In the genomic region with DNA sequence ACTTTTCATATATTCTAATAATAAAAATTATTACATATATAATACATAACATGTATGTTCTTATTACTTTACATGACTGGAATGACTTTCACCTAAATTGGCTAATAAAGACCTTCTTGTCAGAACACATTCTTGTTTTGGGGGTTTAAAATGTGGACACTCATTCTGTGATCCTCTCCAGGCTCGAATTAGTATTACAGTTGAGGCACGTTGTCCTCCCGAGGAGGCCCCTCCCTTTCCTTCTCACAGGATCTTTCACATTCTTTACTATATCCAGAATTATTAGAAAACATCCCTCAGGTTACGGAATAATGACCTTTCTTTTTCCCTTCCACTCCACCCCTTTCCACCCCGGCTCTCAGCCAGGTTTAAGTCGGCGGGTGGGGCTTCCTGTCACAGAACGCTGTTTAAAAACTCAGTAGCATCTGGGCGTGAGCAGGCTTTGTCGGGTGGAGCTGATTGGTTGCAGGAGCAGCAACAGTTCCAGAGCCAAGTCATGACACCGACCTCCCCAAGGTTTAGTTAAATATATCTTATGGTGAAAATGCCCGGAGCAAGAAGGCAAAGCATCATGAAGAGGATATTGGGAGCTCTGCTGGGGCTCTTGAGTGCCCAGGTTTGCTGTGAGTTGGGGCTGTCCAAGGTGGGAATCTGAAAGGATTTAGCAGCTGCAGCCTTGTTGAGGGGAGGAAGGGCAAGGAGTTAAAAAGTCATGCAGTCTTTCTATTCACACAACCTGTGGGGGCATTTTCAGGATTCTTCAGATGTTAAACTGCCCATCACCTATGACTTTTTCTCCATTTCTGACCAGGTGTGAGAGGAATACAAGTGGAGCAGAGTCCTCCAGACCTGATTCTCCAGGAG, we compare ENCODE assay signal across 8 cellular contexts.
DNase-seq lines count a peak whose midpoint lies in the region; ATAC-seq, FAIRE-seq and TF ChIP-seq lines count a peak whose summit lies in the region.

No MANE protein-coding gene starts in this region.

- H3K4me1 ChIP-seq in small intestine (ENCODE audit: control insufficient read depth in 2 of 2, insufficient read depth in 1 of 2, low read depth in 1 of 2, low read length in 1 of 2), result no peaks in the 10 kb centered on the region

- FAIRE-seq in small intestine (lab: Jason Lieb, UNC), result no peak

- WGBS in small intestine, 3 donors, result 4 to 8% (median 6%) methylated on average over 12 of the region's 12 CpGs

- CTCF ChIA-PET in WTC11 (lab: Charles Lee), result interaction anchor here (0.8 to 3.1 kb wide), 14 partner anchors 14 to 347 kb away, joined by 3 to 14 read pairs (median 5); no protein-coding TSS in a partner anchor

- peaks cover 11% of the 10 kb centered on the region for H3K4me1 Mint-ChIP-seq in WTC11
- H3K4me1 Mint-ChIP-seq in effector memory CD8-positive, alpha-beta T cell (ENCODE audit: low read depth in 2 of 2), result peaks cover 0 to 4% of the 10 kb centered on the region in 2 donors

- H3K36me3 ChIP-seq in small intestine (ENCODE audit: control insufficient read depth in 2 of 2, insufficient read depth in 2 of 2, low read length in 2 of 2), result no peaks in the 10 kb centered on the region

- H3K9me3 ChIP-seq in small intestine (ENCODE audit: control insufficient read depth, low read depth), result no peaks in the 10 kb centered on the region

- POLR2A ChIA-PET in WTC11 (lab: Charles Lee), result no interaction called here

- H3K36me3 Mint-ChIP-seq in WTC11, result no peaks in the 10 kb centered on the region
- H3K36me3 Mint-ChIP-seq in effector memory CD8-positive, alpha-beta T cell (ENCODE audit: insufficient read depth), result peaks cover 5% of the 10 kb centered on the region

- H3K4me3 Mint-ChIP-seq in WTC11, result peak overlapping the region; percentile 68
- H3K4me3 Mint-ChIP-seq in effector memory CD8-positive, alpha-beta T cell, result peak overlapping the region; percentile 80 to 85

- peak; percentile 32 for ATAC-seq in GM19043 (IDR thresholded peaks at IDR 0.05; ENCODE audit: low read depth, unreplicated experiment)
- ATAC-seq in HG03064 (IDR thresholded peaks at IDR 0.05; ENCODE audit: low read depth, unreplicated experiment), result peak; percentile 7
- ATAC-seq in WTC11, result peak; percentile 94
- peak; percentile 76 for ATAC-seq in effector memory CD8-positive, alpha-beta T cell (replicated peaks)

- H3K27ac Mint-ChIP-seq in WTC11, result peak overlapping the region; percentile 10; the same call in 1 of the 2 replicates
- peak overlapping the region; percentile 60 to 69 for H3K27ac Mint-ChIP-seq in effector memory CD8-positive, alpha-beta T cell

- H3K27me3 Mint-ChIP-seq in WTC11 (ENCODE audit: low read depth), result peaks cover 11% of the 10 kb centered on the region
- no peaks in the 10 kb centered on the region for H3K27me3 Mint-ChIP-seq in effector memory CD8-positive, alpha-beta T cell

- DNase-seq in WTC11 (ENCODE audit: low spot score) (peak; percentile 41), small intestine (peak; percentile 31), DMS79 treated with DMSO at 0.1 percent for 48 hours (lab: John Stamatoyannopoulos, UW) (no peak), GOT3 (lab: John Stamatoyannopoulos, UW) (no peak), SK-N-DZ (ENCODE audit: low spot score) (no peak)
- DNase-seq in effector memory CD8-positive, alpha-beta T cell, result peak in 1 of 3 experiments; percentile 8

- no peak overlapping the region for H3K4me3 ChIP-seq in small intestine (ENCODE audit: low read depth in 1 of 2, low read length in 2 of 2)

- no peaks in the 10 kb centered on the region for H3K9me3 Mint-ChIP-seq in WTC11
- H3K9me3 Mint-ChIP-seq in effector memory CD8-positive, alpha-beta T cell, result no peaks in the 10 kb centered on the region

- H3K27me3 ChIP-seq in small intestine (ENCODE audit: control insufficient read depth in 2 of 2, insufficient read depth in 2 of 2, low read length in 2 of 2), result peaks cover 0 to 3% of the 10 kb centered on the region in 2 donors

- TF ChIP-seq CTCF in WTC11 (IDR thresholded peaks at IDR 0.05), result no peak

- no peak overlapping the region for H3K27ac ChIP-seq in small intestine (ENCODE audit: low read depth in 1 of 2, low read length in 1 of 2)

TF ChIP-seq in WTC11, 78 proteins besides CTCF, POLR2A, EP300 and RAD21:
- TF ChIP-seq, protein P1, sequence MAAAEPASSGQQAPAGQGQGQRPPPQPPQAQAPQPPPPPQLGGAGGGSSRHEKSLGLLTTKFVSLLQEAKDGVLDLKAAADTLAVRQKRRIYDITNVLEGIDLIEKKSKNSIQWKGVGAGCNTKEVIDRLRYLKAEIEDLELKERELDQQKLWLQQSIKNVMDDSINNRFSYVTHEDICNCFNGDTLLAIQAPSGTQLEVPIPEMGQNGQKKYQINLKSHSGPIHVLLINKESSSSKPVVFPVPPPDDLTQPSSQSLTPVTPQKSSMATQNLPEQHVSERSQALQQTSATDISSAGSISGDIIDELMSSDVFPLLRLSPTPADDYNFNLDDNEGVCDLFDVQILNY (CRISPR knock-in tag; IDR thresholded peaks at IDR 0.05), result no peak
- no peak for TF ChIP-seq NR2C2 (CRISPR knock-in tag; IDR thresholded peaks at IDR 0.05)
- TF ChIP-seq, protein P2, sequence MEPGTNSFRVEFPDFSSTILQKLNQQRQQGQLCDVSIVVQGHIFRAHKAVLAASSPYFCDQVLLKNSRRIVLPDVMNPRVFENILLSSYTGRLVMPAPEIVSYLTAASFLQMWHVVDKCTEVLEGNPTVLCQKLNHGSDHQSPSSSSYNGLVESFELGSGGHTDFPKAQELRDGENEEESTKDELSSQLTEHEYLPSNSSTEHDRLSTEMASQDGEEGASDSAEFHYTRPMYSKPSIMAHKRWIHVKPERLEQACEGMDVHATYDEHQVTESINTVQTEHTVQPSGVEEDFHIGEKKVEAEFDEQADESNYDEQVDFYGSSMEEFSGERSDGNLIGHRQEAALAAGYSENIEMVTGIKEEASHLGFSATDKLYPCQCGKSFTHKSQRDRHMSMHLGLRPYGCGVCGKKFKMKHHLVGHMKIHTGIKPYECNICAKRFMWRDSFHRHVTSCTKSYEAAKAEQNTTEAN (CRISPR knock-in tag; IDR thresholded peaks at IDR 0.05), result no peak
- TF ChIP-seq, protein P3, sequence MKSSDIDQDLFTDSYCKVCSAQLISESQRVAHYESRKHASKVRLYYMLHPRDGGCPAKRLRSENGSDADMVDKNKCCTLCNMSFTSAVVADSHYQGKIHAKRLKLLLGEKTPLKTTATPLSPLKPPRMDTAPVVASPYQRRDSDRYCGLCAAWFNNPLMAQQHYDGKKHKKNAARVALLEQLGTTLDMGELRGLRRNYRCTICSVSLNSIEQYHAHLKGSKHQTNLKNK (CRISPR knock-in tag; IDR thresholded peaks at IDR 0.05), result no peak

Comparison
In these comparisons a context has a peak if more than half of its experiments do, and no peak if none do; other contexts are left out.
1. ATAC-seq: peak in every context shown above with its lines; median percentile 94 in WTC11; 76 in effector memory CD8-positive, alpha-beta T cell; 32 in GM19043; 7 in HG03064.
2. DNase-seq: peak in WTC11 (single experiment) and small intestine (single experiment); none in DMS79 treated with DMSO at 0.1 percent for 48 hours (single experiment), GOT3 (single experiment) and SK-N-DZ (single experiment).